ENCODE assay signal across 8 cellular contexts in genomic region chr15:43769584-43770228, GRCh38. TPM values are rescaled to one million over a fixed set of nuclear protein-coding genes. Genes with fewer than 3 reads are reported as not detected.
DNase-seq lines count a peak whose midpoint lies in the region; ATAC-seq and TF ChIP-seq lines count a peak whose summit lies in the region.

No MANE protein-coding gene starts in this region.

- H3K79me2 ChIP-seq in GM23338 (replicated peaks; ENCODE audit: insufficient read depth), result no peaks in the 10 kb centered on the region
- H3K79me2 ChIP-seq in parathyroid adenoma, result no peaks in the 10 kb centered on the region

- H3K4me3 ChIP-seq in GM23338 (no peak overlapping the region), foreskin fibroblast (ENCODE audit: low read depth in 1 of 2, low read length in 2 of 2) (no peak overlapping the region), parathyroid adenoma (ENCODE audit: low read depth, low read length) (no peak overlapping the region)

- H3K27ac Mint-ChIP-seq in GM23338, result no peak overlapping the region
- H3K27ac Mint-ChIP-seq in activated T-cell treated with anti-CD3 and anti-CD28 coated beads, Interleukin-2, amount 50 U/mL, for 24 hours, result peak overlapping the region; percentile 38

- H3K4me2 ChIP-seq in GM23338 (no peak overlapping the region), parathyroid adenoma (ENCODE audit: low read length) (no peak overlapping the region)

- H3K27me3 ChIP-seq in GM23338 (ENCODE audit: insufficient read depth), result no peaks in the 10 kb centered on the region
- H3K27me3 ChIP-seq in parathyroid adenoma (ENCODE audit: control insufficient read depth, insufficient read depth, low read length), result no peaks in the 10 kb centered on the region

- no peaks in the 10 kb centered on the region for H3K9me3 Mint-ChIP-seq in GM23338
- no peaks in the 10 kb centered on the region for H3K9me3 Mint-ChIP-seq in activated T-cell treated with anti-CD3 and anti-CD28 coated beads, Interleukin-2, amount 50 U/mL, for 24 hours

- peaks cover 92% of the 10 kb centered on the region for H3K36me3 Mint-ChIP-seq in GM23338 (ENCODE audit: low read depth)
- H3K36me3 Mint-ChIP-seq in activated T-cell treated with anti-CD3 and anti-CD28 coated beads, Interleukin-2, amount 50 U/mL, for 24 hours (ENCODE audit: low read depth), result peaks cover 98% of the 10 kb centered on the region

- ATAC-seq in GM23338 (peak; percentile 86), GM19351 (IDR thresholded peaks at IDR 0.05; ENCODE audit: unreplicated experiment) (no peak)

- H3K9me3 ChIP-seq in parathyroid adenoma (ENCODE audit: control insufficient read depth, low read length), result no peaks in the 10 kb centered on the region

- H3K36me3 ChIP-seq in GM23338 (ENCODE audit: insufficient read depth) (peaks cover 76% of the 10 kb centered on the region), parathyroid adenoma (ENCODE audit: control insufficient read depth, insufficient read depth, low read length) (no peaks in the 10 kb centered on the region)

- TF ChIP-seq CTCF in GM23338 (conservative IDR thresholded peaks at IDR 0.05; ENCODE audit: low read depth in 2 of 2) (peak; percentile 73 to 94), foreskin fibroblast (IDR thresholded peaks at IDR 0.05; ENCODE audit: low read depth, low read length) (peak; percentile 96), parathyroid adenoma (IDR thresholded peaks at IDR 0.05) (peak; percentile 59)

- peaks cover under 1% of the 10 kb centered on the region for H3K4me1 ChIP-seq in GM23338 (ENCODE audit: insufficient read depth)
- no peaks in the 10 kb centered on the region for H3K4me1 ChIP-seq in parathyroid adenoma

- H3K4me3 Mint-ChIP-seq in GM23338, result no peak overlapping the region
- no peak overlapping the region for H3K4me3 Mint-ChIP-seq in activated T-cell treated with anti-CD3 and anti-CD28 coated beads, Interleukin-2, amount 50 U/mL, for 24 hours

- peaks cover 41% of the 10 kb centered on the region for H4K20me1 ChIP-seq in GM23338 (replicated peaks; ENCODE audit: insufficient read depth)

- H3K4me1 Mint-ChIP-seq in GM23338, result peaks cover 5% of the 10 kb centered on the region; the same call in 2 of the 3 replicates
- H3K4me1 Mint-ChIP-seq in activated T-cell treated with anti-CD3 and anti-CD28 coated beads, Interleukin-2, amount 50 U/mL, for 24 hours (ENCODE audit: low read depth), result peaks cover 2% of the 10 kb centered on the region

- H3K9ac ChIP-seq in parathyroid adenoma, result no peak overlapping the region

- H2AFZ ChIP-seq in GM23338 (no peak overlapping the region), parathyroid adenoma (no peak overlapping the region)

- H3K27me3 Mint-ChIP-seq in GM23338 (ENCODE audit: insufficient read depth, low read depth, poor library complexity), result peaks cover 3% of the 10 kb centered on the region
- H3K27me3 Mint-ChIP-seq in activated T-cell treated with anti-CD3 and anti-CD28 coated beads, Interleukin-2, amount 50 U/mL, for 24 hours, result no peaks in the 10 kb centered on the region

- no peaks in the 10 kb centered on the region for H3K9me2 ChIP-seq in GM23338 (ENCODE audit: insufficient read depth)

- H3K27ac ChIP-seq in GM23338 (ENCODE audit: low read depth), result no peak overlapping the region
- no peak overlapping the region for H3K27ac ChIP-seq in parathyroid adenoma

- DNase-seq in AML-193 (lab: John Stamatoyannopoulos, UW) (peak; percentile 73 to 74), GM23338 (ENCODE audit: low spot score) (peak; percentile 90), OCI-M1 (lab: John Stamatoyannopoulos, UW) (peak; percentile 80), foreskin fibroblast (peak; percentile 37 to 81), mesenteric fat pad (ENCODE audit: low spot score) (no peak)
- DNase-seq in activated T-cell treated with anti-CD3 and anti-CD28 coated beads, Interleukin-2, amount 50 U/mL, for 24 hours, result peak; percentile 66

- H3F3A ChIP-seq in GM23338 (replicated peaks; ENCODE audit: low read depth), result peaks cover 66% of the 10 kb centered on the region

TF ChIP-seq in GM23338, 12 proteins besides CTCF, POLR2A, EP300 and RAD21 (continues in another document):
- no peak for TF ChIP-seq POLR2AphosphoS5 (IDR thresholded peaks at IDR 0.05; ENCODE audit: low read depth)
- TF ChIP-seq EZH2phosphoT487 (IDR thresholded peaks at IDR 0.05; ENCODE audit: unreplicated experiment), result no peak
- TF ChIP-seq CREB1 (CRISPR knock-in tag; IDR thresholded peaks at IDR 0.05; ENCODE audit: low read depth), result no peak
- no peak for TF ChIP-seq ZNF114 (CRISPR knock-in tag; IDR thresholded peaks at IDR 0.05)
- TF ChIP-seq JUNB (IDR thresholded peaks at IDR 0.05; ENCODE audit: unreplicated experiment), result no peak
- no peak for TF ChIP-seq STAT1 (IDR thresholded peaks at IDR 0.05; ENCODE audit: unreplicated experiment)
- no peak for TF ChIP-seq NANOG (IDR thresholded peaks at IDR 0.05; ENCODE audit: borderline replicate concordance)
- TF ChIP-seq ZNF462 (CRISPR knock-in tag; IDR thresholded peaks at IDR 0.05), result no peak

RNA-seq across cellular contexts. Expression of gene ELL3, which starts 7.1 kb away (rescaled TPM):
- 13.6 and 19.2 TPM in 2 replicates for total RNA-seq in GM23338 (2014; rRNA removed; shearing (Covaris generic))
- 12.0 and 14.2 TPM in 2 replicates for polyA plus RNA-seq in GM23338 (2016; fragmentation: Nextera tagmentation; extraction: Ambion mirVana)
- total RNA-seq in mesenteric fat pad, result 2.0 TPM

RNA-seq across cellular contexts. Expression of gene SERF2, which starts 22.4 kb away (rescaled TPM):
- 459 and 460 TPM in 2 replicates for total RNA-seq in GM23338 (2014; rRNA removed; shearing (Covaris generic))
- 2,602 and 2,869 TPM in 2 replicates for polyA plus RNA-seq in GM23338 (2016; fragmentation: Nextera tagmentation; extraction: Ambion mirVana)
- total RNA-seq in mesenteric fat pad, result 932 TPM

RNA-seq across cellular contexts. Expression of gene PDIA3, which starts 23.5 kb away (rescaled TPM):
- 363 and 371 TPM in 2 replicates for total RNA-seq in GM23338 (2014; rRNA removed; shearing (Covaris generic))
- 585 and 631 TPM in 2 replicates for polyA plus RNA-seq in GM23338 (2016; fragmentation: Nextera tagmentation; extraction: Ambion mirVana)
- total RNA-seq in mesenteric fat pad, result 295 TPM

RNA-seq across cellular contexts. Expression of gene SERINC4, which starts 30.3 kb away (rescaled TPM):
- not detected in 2 replicates for total RNA-seq in GM23338 (2014; rRNA removed; shearing (Covaris generic))
- polyA plus RNA-seq in GM23338 (2016; fragmentation: Nextera tagmentation; extraction: Ambion mirVana), result not detected in 2 replicates
- total RNA-seq in mesenteric fat pad, result 0.22 TPM

RNA-seq across cellular contexts. Expression of gene HYPK, which starts 30.7 kb away (rescaled TPM):
- total RNA-seq in GM23338 (2014; rRNA removed; shearing (Covaris generic)), result 7.2 and 9.4 TPM in 2 replicates
- 39.6 and 40.1 TPM in 2 replicates for polyA plus RNA-seq in GM23338 (2016; fragmentation: Nextera tagmentation; extraction: Ambion mirVana)
- total RNA-seq in mesenteric fat pad, result 18.0 TPM
